Comparison of ENCODE assay signal across 13 cellular contexts in genomic region chr11:17314232-17314547, GRCh38. TPM values are rescaled to one million over a fixed set of nuclear protein-coding genes. Genes with fewer than 3 reads are reported as not detected.
DNase-seq lines count a peak whose midpoint lies in the region; ATAC-seq and TF ChIP-seq lines count a peak whose summit lies in the region.
"Had no signal": no experiment of that assay in that cellular context is flagged by ENCODE, and none has a peak within 500 bp of the region (broad histone marks: within the 10 kb centered on the region; RNA-seq: fewer than 3 reads in every experiment).

No MANE protein-coding gene starts in this region.

- ATAC-seq in lower lobe of right lung (peak; percentile 14 to 25), HG02840 (IDR thresholded peaks at IDR 0.05; ENCODE audit: low FRiP score, unreplicated experiment) (no peak)
- ATAC-seq: stimulated activated memory B cell treated with anti-CD40 and anti-IgM and Interleukin-4, amounts not matched to agents 10 μg/mL and 1 μg/mL and 100 μg/mL, for 72 hours; T-helper 17 cell had no signal

- intact Hi-C loops in lower lobe of right lung (cut with DNase I), result no loop called here

- peak overlapping the region; percentile 44 for H3K27ac ChIP-seq in brain microvascular endothelial cell
- no peak overlapping the region for H3K27ac ChIP-seq in lower lobe of right lung
- H3K27ac ChIP-seq: heart left ventricle had no signal

- H3K9me3 ChIP-seq in lower lobe of right lung, result no peaks in the 10 kb centered on the region
- H3K9me3 ChIP-seq: heart left ventricle had no signal

- H3K36me3 ChIP-seq in brain microvascular endothelial cell (replicated peaks), result peaks cover 2% of the 10 kb centered on the region
- peaks cover 87% of the 10 kb centered on the region for H3K36me3 ChIP-seq in lower lobe of right lung

- TF ChIP-seq CTCF in brain microvascular endothelial cell (IDR thresholded peaks at IDR 0.05; ENCODE audit: low read depth, low read length, missing control alignments), result no peak
- TF ChIP-seq CTCF in lower lobe of right lung (IDR thresholded peaks at IDR 0.05), result no peak

- DNase-seq in AG08396 (ENCODE audit: low spot score) (peak; percentile 58), HS-27A (ENCODE audit: low read depth) (peak; percentile 33), brain microvascular endothelial cell (peak; percentile 58), lower lobe of right lung (no peak), SIG-M5 (lab: John Stamatoyannopoulos, UW) (no peak), medulla oblongata (ENCODE audit: extremely low spot score) (no peak), ureter (ENCODE audit: low spot score) (no peak)
- DNase-seq: activated CD8-positive, alpha-beta memory T cell treated with anti-CD3 and anti-CD28 coated beads, Interleukin-2, amount 10 ng/mL, durations not matched to agents 7 days and 5 days; CD4-positive, alpha-beta memory T cell; heart left ventricle; T-helper 17 cell had no signal

- H3K4me3 ChIP-seq in brain microvascular endothelial cell (ENCODE audit: low read depth, low read length) (no peak overlapping the region), lower lobe of right lung (no peak overlapping the region)
- H3K4me3 ChIP-seq: heart left ventricle had no signal

- in situ Hi-C loops in brain microvascular endothelial cell (cut with HindIII; ENCODE audit: low pct_ligation_motif_present, low sequenced_read_pairs), result no loop called here

- no peaks in the 10 kb centered on the region for H3K4me1 ChIP-seq in lower lobe of right lung
- H3K4me1 ChIP-seq: heart left ventricle had no signal

- H3K27me3 ChIP-seq in brain microvascular endothelial cell (replicated peaks) (no peaks in the 10 kb centered on the region), lower lobe of right lung (ENCODE audit: low read depth) (no peaks in the 10 kb centered on the region)
- H3K27me3 ChIP-seq: heart left ventricle had no signal

RNA-seq across cellular contexts. Expression of gene NCR3LG1, which starts 37.4 kb away (rescaled TPM):
- total RNA-seq in lower lobe of right lung (3.2 TPM), ureter (3.4 TPM)

RNA-seq across cellular contexts. Expression of gene NUCB2, which starts 37.7 kb away (rescaled TPM):
- total RNA-seq in lower lobe of right lung (82.7 TPM), ureter (60.1 TPM)

Comparison
In these comparisons a context has a peak if more than half of its experiments do, and no peak if none do; other contexts are left out.
1. DNase-seq: peak in AG08396 (single experiment), HS-27A (single experiment) and brain microvascular endothelial cell (single experiment); none in lower lobe of right lung (single experiment), SIG-M5 (single experiment), medulla oblongata (single experiment) and ureter (single experiment).